Comparison of ENCODE assay signal across 16 cellular contexts in genomic region chr2:205543262-205543843, GRCh38.
DNase-seq lines count a peak whose midpoint lies in the region; ATAC-seq and TF ChIP-seq lines count a peak whose summit lies in the region.
"Had no signal": no experiment of that assay in that cellular context is flagged by ENCODE, and none has a peak within 500 bp of the region (broad histone marks: within the 10 kb centered on the region; RNA-seq: fewer than 3 reads in every experiment).

No MANE protein-coding gene starts in this region.

- peak; percentile 58 for ATAC-seq in GM19351 (IDR thresholded peaks at IDR 0.05; ENCODE audit: unreplicated experiment)
- ATAC-seq in GM21515 (IDR thresholded peaks at IDR 0.05; ENCODE audit: unreplicated experiment): no peak
- ATAC-seq: A549; CD8-positive, alpha-beta T cell; gastrocnemius medialis; T-cell had no signal

- H3K27me3 ChIP-seq in OCI-LY3 (ENCODE audit: low read depth, low read length) (peaks cover 20% of the 10 kb centered on the region; the same call in 1 of the 2 replicates), neural cell (ENCODE audit: insufficient read depth, low read depth, low read length) (no peaks in the 10 kb centered on the region)
- H3K27me3 ChIP-seq: gastrocnemius medialis, spleen, tibial artery had no signal

- H3K4me2 ChIP-seq in OCI-LY3 (ENCODE audit: low read length) (peak overlapping the region; percentile 69), neural cell (ENCODE audit: low read length) (peak overlapping the region; percentile 25)
- H3K4me2 ChIP-seq: A549 had no signal

- no peaks in the 10 kb centered on the region for H3K36me3 ChIP-seq in OCI-LY3 (replicated peaks; ENCODE audit: low read depth, low read length)
- no peaks in the 10 kb centered on the region for H3K36me3 ChIP-seq in neural cell (ENCODE audit: insufficient read depth, low read length)
- H3K36me3 ChIP-seq: gastrocnemius medialis, spleen, tibial artery had no signal

- no peaks in the 10 kb centered on the region for H3K79me2 ChIP-seq in OCI-LY3 (ENCODE audit: low read length)
- no peaks in the 10 kb centered on the region for H3K79me2 ChIP-seq in neural cell (replicated peaks; ENCODE audit: insufficient read depth, low read length)

- peak overlapping the region; percentile 19; the same call in 1 of the 2 replicates for H3K4me3 ChIP-seq in OCI-LY3 (ENCODE audit: low read length)
- peak overlapping the region; percentile 30 for H3K4me3 ChIP-seq in neural cell (ENCODE audit: low read length)
- H3K4me3 ChIP-seq: A549, gastrocnemius medialis, spleen, tibial artery had no signal

- H3K9me2 ChIP-seq in neural cell (ENCODE audit: insufficient read depth, low read length): no peaks in the 10 kb centered on the region

- POLR2A ChIA-PET in activated CD4-positive, alpha-beta T cell treated with anti-CD3 and anti-CD28 coated beads, Interleukin-2, amount 10 ng/mL, durations not matched to agents 7 days and 5 days (lab: Charles Lee): no interaction called here

- peaks cover 22% of the 10 kb centered on the region for H3K4me1 Mint-ChIP-seq in activated CD4-positive, alpha-beta T cell treated with anti-CD3 and anti-CD28 coated beads, Interleukin-2, amount 10 ng/mL, durations not matched to agents 7 days and 5 days

- H3K27ac ChIP-seq in OCI-LY3 (ENCODE audit: low read length) (no peak overlapping the region), neural cell (ENCODE audit: low read length) (peak overlapping the region; percentile 85)
- H3K27ac ChIP-seq: A549, gastrocnemius medialis, spleen, tibial artery had no signal

- H3K27ac Mint-ChIP-seq in activated CD4-positive, alpha-beta T cell treated with anti-CD3 and anti-CD28 coated beads, Interleukin-2, amount 10 ng/mL, durations not matched to agents 7 days and 5 days: no peak overlapping the region
- H3K27ac Mint-ChIP-seq: CD8-positive, alpha-beta T cell; T-cell had no signal

- CTCF ChIA-PET in activated CD4-positive, alpha-beta T cell treated with anti-CD3 and anti-CD28 coated beads, Interleukin-2, amount 10 ng/mL, durations not matched to agents 7 days and 5 days (lab: Charles Lee): no interaction called here

- H3K9me3 Mint-ChIP-seq in activated CD4-positive, alpha-beta T cell treated with anti-CD3 and anti-CD28 coated beads, Interleukin-2, amount 10 ng/mL, durations not matched to agents 7 days and 5 days: no peaks in the 10 kb centered on the region
- H3K9me3 Mint-ChIP-seq: CD8-positive, alpha-beta T cell; T-cell had no signal

- peaks cover 34% of the 10 kb centered on the region for H3K4me1 ChIP-seq in OCI-LY3 (ENCODE audit: low read length)
- H3K4me1 ChIP-seq: A549 had no signal

- H3K4me3 Mint-ChIP-seq in activated CD4-positive, alpha-beta T cell treated with anti-CD3 and anti-CD28 coated beads, Interleukin-2, amount 10 ng/mL, durations not matched to agents 7 days and 5 days: no peak overlapping the region
- H3K4me3 Mint-ChIP-seq: CD8-positive, alpha-beta T cell; T-cell had no signal

- no peak for TF ChIP-seq RAD21 in neural cell (conservative IDR thresholded peaks at IDR 0.05)

- peak; percentile 10 for DNase-seq in activated CD4-positive, alpha-beta T cell treated with anti-CD3 and anti-CD28 coated beads for 48 hours
- no peak for DNase-seq in activated CD4-positive, alpha-beta T cell treated with anti-CD3 and anti-CD28 coated beads, Interleukin-2, amount 10 ng/mL, durations not matched to agents 7 days and 5 days
- DNase-seq in germinal center (ENCODE audit: low spot score): no peak
- no peak for DNase-seq in SHP77 (lab: John Stamatoyannopoulos, UW)
- DNase-seq: CD8-positive, alpha-beta T cell; gastrocnemius medialis; NCI-H146; NCI-H748 treated with DMSO at 0.1 percent for 48 hours; spleen; T-cell; tibial artery had no signal

- H3K27me3 Mint-ChIP-seq in activated CD4-positive, alpha-beta T cell treated with anti-CD3 and anti-CD28 coated beads, Interleukin-2, amount 10 ng/mL, durations not matched to agents 7 days and 5 days: peaks cover 2% of the 10 kb centered on the region
- H3K27me3 Mint-ChIP-seq: T-cell had no signal

- H3K9ac ChIP-seq in OCI-LY3 (ENCODE audit: low read length) (no peak overlapping the region), neural cell (ENCODE audit: low read length) (peak overlapping the region; percentile 38)

- no peaks in the 10 kb centered on the region for H3F3A ChIP-seq in neural cell (ENCODE audit: insufficient read depth, low read length, poor library complexity, severe bottlenecking)

- no peak for TF ChIP-seq CTCF in OCI-LY3 (IDR thresholded peaks at IDR 0.05; ENCODE audit: low read depth, low read length)
- TF ChIP-seq CTCF in neural cell (IDR thresholded peaks at IDR 0.05; ENCODE audit: poor library complexity, severe bottlenecking): no peak

- no peak overlapping the region for H2AFZ ChIP-seq in OCI-LY3 (ENCODE audit: low read depth, low read length)
- H2AFZ ChIP-seq in neural cell (ENCODE audit: low read depth, low read length): no peak overlapping the region

- TF ChIP-seq EP300 in neural cell (conservative IDR thresholded peaks at IDR 0.05; ENCODE audit: poor library complexity, severe bottlenecking): no peak

- H3K9me3 ChIP-seq in OCI-LY3 (ENCODE audit: insufficient read depth, low read length) (no peaks in the 10 kb centered on the region), neural cell (ENCODE audit: low read length) (no peaks in the 10 kb centered on the region)
- H3K9me3 ChIP-seq: A549, gastrocnemius medialis, spleen, tibial artery had no signal

- H4K20me1 ChIP-seq in OCI-LY3 (ENCODE audit: insufficient read depth, low read length): no peaks in the 10 kb centered on the region
- no peaks in the 10 kb centered on the region for H4K20me1 ChIP-seq in neural cell (ENCODE audit: insufficient read depth)

- no peaks in the 10 kb centered on the region for H3K36me3 Mint-ChIP-seq in activated CD4-positive, alpha-beta T cell treated with anti-CD3 and anti-CD28 coated beads, Interleukin-2, amount 10 ng/mL, durations not matched to agents 7 days and 5 days (ENCODE audit: low read depth)
- H3K36me3 Mint-ChIP-seq: CD8-positive, alpha-beta T cell; T-cell had no signal

TF ChIP-seq in neural cell, 6 proteins besides CTCF, POLR2A, EP300 and RAD21:
- no peak for TF ChIP-seq TAF1 (IDR thresholded peaks at IDR 0.05; ENCODE audit: low read depth)
- TF ChIP-seq REST (IDR thresholded peaks at IDR 0.05; ENCODE audit: borderline replicate concordance): no peak
